Comparison of ENCODE assay signal across 27 cellular contexts in genomic region chr7:98963305-98963704, GRCh38.
"Had no signal": no experiment of that assay in that cellular context is flagged by ENCODE, and none has a peak within 500 bp of the region (broad histone marks: within the 10 kb centered on the region; RNA-seq: fewer than 3 reads in every experiment).

No MANE protein-coding gene starts in this region.

- H3K4me1 Mint-ChIP-seq: activated CD8-positive, alpha-beta memory T cell treated with anti-CD3 and anti-CD28 coated beads, Interleukin-2, amount 10 ng/mL, durations not matched to agents 7 days and 5 days; activated T-helper 17 cell treated with anti-CD3 and anti-CD28 coated beads, Interleukin-2, amount 50 U/mL, for 72 hours had no signal

- H3K4me3 Mint-ChIP-seq: activated CD8-positive, alpha-beta memory T cell treated with anti-CD3 and anti-CD28 coated beads, Interleukin-2, amount 10 ng/mL, durations not matched to agents 7 days and 5 days; activated CD8-positive, alpha-beta T cell treated with anti-CD3 and anti-CD28 coated beads for 36 hours; activated naive CD8-positive, alpha-beta T cell; activated T-cell treated with anti-CD3 and anti-CD28 coated beads, Interleukin-2, amount 50 U/mL, for 4 hours; activated T-helper 17 cell treated with anti-CD3 and anti-CD28 coated beads, Interleukin-2, amount 50 U/mL, for 72 hours had no signal

- H3K4me1 ChIP-seq: body of pancreas, colonic mucosa, gastroesophageal sphincter had no signal

- H3K27me3 Mint-ChIP-seq: activated CD8-positive, alpha-beta memory T cell treated with anti-CD3 and anti-CD28 coated beads, Interleukin-2, amount 10 ng/mL, durations not matched to agents 7 days and 5 days; activated CD8-positive, alpha-beta T cell treated with anti-CD3 and anti-CD28 coated beads for 36 hours; activated naive CD8-positive, alpha-beta T cell; activated T-helper 17 cell treated with anti-CD3 and anti-CD28 coated beads, Interleukin-2, amount 50 U/mL, for 72 hours had no signal

- H3K27ac Mint-ChIP-seq: activated CD8-positive, alpha-beta memory T cell treated with anti-CD3 and anti-CD28 coated beads, Interleukin-2, amount 10 ng/mL, durations not matched to agents 7 days and 5 days; activated naive CD8-positive, alpha-beta T cell; activated T-helper 17 cell treated with anti-CD3 and anti-CD28 coated beads, Interleukin-2, amount 50 U/mL, for 72 hours had no signal

- DNase-seq: activated CD4-positive, alpha-beta T cell treated with anti-CD3 and anti-CD28 coated beads for 4 hours; activated CD4-positive, alpha-beta T cell treated with anti-CD3 and anti-CD28 coated beads, Interleukin-2, amount 50 U/mL, for 1 hour; activated CD4-positive, alpha-beta T cell treated with anti-CD3 and anti-CD28 coated beads, Interleukin-2, amount 50 U/mL, for 48 hours; activated CD4-positive, CD25-positive, alpha-beta regulatory T cell; activated CD4-positive, CD25-positive, alpha-beta regulatory T cell treated with anti-CD3 and anti-CD28 coated beads, Interleukin-2, amount 50 U/mL, for 72 hours; activated CD8-positive, alpha-beta memory T cell treated with anti-CD3 and anti-CD28 coated beads, Interleukin-2, amount 10 ng/mL, durations not matched to agents 7 days and 5 days; activated CD8-positive, alpha-beta memory T cell treated with anti-CD3 and anti-CD28 coated beads, Interleukin-2, amount 50 U/mL, for 4 hours; activated CD8-positive, alpha-beta T cell treated with anti-CD3 and anti-CD28 coated beads for 36 hours; activated effector memory CD4-positive, alpha-beta T cell treated with Interleukin-2 at 50 U/mL for 16 hours; activated gamma-delta T cell treated with Interleukin-2 at 50 U/mL for 16 hours; activated naive CD4-positive, alpha-beta T cell treated with anti-CD3 and anti-CD28 coated beads, Interleukin-2, amount 50 U/mL, for 16 hours; activated naive CD4-positive, alpha-beta T cell treated with Interleukin-2 at 50 U/mL for 16 hours; activated T-cell treated with anti-CD3 and anti-CD28 coated beads for 4 hours; activated T-cell treated with anti-CD3 and anti-CD28 coated beads, Interleukin-2, amount 50 U/mL, for 4 hours; amniotic stem cell; anterior cingulate cortex; body of pancreas; caudate nucleus; colonic mucosa; effector CD8-positive, alpha-beta T cell; esophagus squamous epithelium; foreskin melanocyte; T-helper 2 cell had no signal

- H3K9me3 ChIP-seq: body of pancreas, colonic mucosa, esophagus squamous epithelium, gastroesophageal sphincter had no signal

- H3K27ac ChIP-seq: body of pancreas, colonic mucosa, epithelial cell of prostate, esophagus squamous epithelium, gastroesophageal sphincter had no signal

- H3K27me3 ChIP-seq: body of pancreas, colonic mucosa, esophagus squamous epithelium, gastroesophageal sphincter had no signal

- H3K4me3 ChIP-seq: body of pancreas, colonic mucosa, esophagus squamous epithelium, gastroesophageal sphincter had no signal

- H3K9me3 Mint-ChIP-seq: activated CD8-positive, alpha-beta T cell treated with anti-CD3 and anti-CD28 coated beads for 36 hours; activated T-cell treated with anti-CD3 and anti-CD28 coated beads, Interleukin-2, amount 50 U/mL, for 4 hours; activated T-helper 17 cell treated with anti-CD3 and anti-CD28 coated beads, Interleukin-2, amount 50 U/mL, for 72 hours had no signal
